ENCODE assay signal across 8 cellular contexts in genomic region chr3:179071161-179071568, GRCh38. TPM values are rescaled to one million over a fixed set of nuclear protein-coding genes. Genes with fewer than 3 reads are reported as not detected.
DNase-seq lines count a peak whose midpoint lies in the region; ATAC-seq and TF ChIP-seq lines count a peak whose summit lies in the region.

No MANE protein-coding gene starts in this region.

- intact Hi-C loops in psoas muscle (cut with DNase I), result loop anchor here in 1 of 2 donors (5.0 kb wide), 1 partner anchor 76 kb away; the partner anchor contains the start of gene PIK3CA

- no peak for TF ChIP-seq POLR2A in gastroesophageal sphincter (IDR thresholded peaks at IDR 0.05)

- H3K36me3 ChIP-seq in NT2/D1 (ENCODE audit: insufficient read depth, insufficient read length, low read length), result peaks cover 14% of the 10 kb centered on the region
- H3K36me3 ChIP-seq in gastroesophageal sphincter, result peaks cover 0 to 14% of the 10 kb centered on the region in 2 donors
- peaks cover 0 to 12% of the 10 kb centered on the region in 2 donors for H3K36me3 ChIP-seq in psoas muscle (ENCODE audit: insufficient read depth in 1 of 2, low read depth in 1 of 2)

- H3K4me3 ChIP-seq in NT2/D1 (ENCODE audit: insufficient read length, low read depth) (peak overlapping the region; percentile 74), gastroesophageal sphincter (peak overlapping the region; percentile 49 to 80), psoas muscle (peak overlapping the region; percentile 90)

- peak overlapping the region; percentile 84 for H3K9ac ChIP-seq in NT2/D1 (ENCODE audit: insufficient read length, low read depth)

- H3K4me1 ChIP-seq in NT2/D1 (ENCODE audit: insufficient read depth, insufficient read length) (no peaks in the 10 kb centered on the region), gastroesophageal sphincter (peaks cover 0 to 39% (median 4%) of the 10 kb centered on the region in 3 donors), psoas muscle (no peaks in the 10 kb centered on the region)

- no peak for TF ChIP-seq EP300 in gastroesophageal sphincter (IDR thresholded peaks at IDR 0.05)

- TF ChIP-seq CTCF in gastroesophageal sphincter (IDR thresholded peaks at IDR 0.05) (no peak), psoas muscle (IDR thresholded peaks at IDR 0.05) (no peak)

- ATAC-seq in HG03025 (IDR thresholded peaks at IDR 0.05; ENCODE audit: low FRiP score, unreplicated experiment) (peak; percentile 35), gastroesophageal sphincter (no peak), psoas muscle (peak in 1 of 4 donors; percentile 49)

- H3K9me3 ChIP-seq in NT2/D1 (ENCODE audit: insufficient read depth, low read length) (no peaks in the 10 kb centered on the region), gastroesophageal sphincter (no peaks in the 10 kb centered on the region), psoas muscle (no peaks in the 10 kb centered on the region)

- H3K27ac ChIP-seq in gastroesophageal sphincter (peak overlapping the region; percentile 74 to 98 (median 90)), psoas muscle (peak overlapping the region; percentile 92)

- DNase-seq in SHP77 (lab: John Stamatoyannopoulos, UW) (peak; percentile 31 to 49), SHP77 treated with DMSO at 0.1 percent for 48 hours (lab: John Stamatoyannopoulos, UW) (no peak), NT2/D1 (ENCODE audit: low read depth, low spot score) (no peak), psoas muscle (no peak), NCI-H1436 (lab: John Stamatoyannopoulos, UW) (no peak)
- DNase-seq in activated effector memory CD4-positive, alpha-beta T cell treated with anti-CD3 and anti-CD28 coated beads, Interleukin-2, amount 50 U/mL, for 16 hours, result peak; percentile 89

- 3 to 10% methylated on average over 5 to 7 of the region's 21 CpGs for WGBS in gastroesophageal sphincter (ENCODE audit: low coverage in 1 of 2), 2 donors
- WGBS in psoas muscle, 3 donors, result 1 to 4% (median 3%) methylated on average over 21 of the region's 21 CpGs

- H3K27me3 ChIP-seq in NT2/D1 (ENCODE audit: insufficient read depth, insufficient read length) (peaks cover 10% of the 10 kb centered on the region), gastroesophageal sphincter (no peaks in the 10 kb centered on the region), psoas muscle (ENCODE audit: insufficient read depth in 3 of 3, low read length in 2 of 3) (no peaks in the 10 kb centered on the region)

RNA-seq across cellular contexts. Expression of gene ZMAT3, which starts 0.4 kb away (rescaled TPM):
- 10 to 100 TPM; 16.4 to 28.8 (median 19.2) TPM for total RNA-seq in gastroesophageal sphincter
- 10 to 100 TPM in 2 of 4 donors, 1 to 10 TPM in 2; 6.7 to 12.7 (median 9.1) TPM for total RNA-seq in psoas muscle
- polyA plus RNA-seq in psoas muscle, result 1 to 10 TPM; 2.0 to 4.7 (median 3.1) TPM

Comparison
In these comparisons a context has a peak if more than half of its experiments do, and no peak if none do; other contexts are left out.
1. DNase-seq: peak in SHP77 (2 of 2) and activated effector memory CD4-positive, alpha-beta T cell treated with anti-CD3 and anti-CD28 coated beads, Interleukin-2, amount 50 U/mL, for 16 hours (single experiment); none in SHP77 treated with DMSO at 0.1 percent for 48 hours (single experiment), NT2/D1 (single experiment), psoas muscle (0 of 2) and NCI-H1436 (single experiment).
2. Peak in every context shown above with its lines, with median percentiles within 50 percentile points of each other: H3K4me3 ChIP-seq.